Comparison of ENCODE assay signal across 15 cellular contexts in genomic region chr16:65717006-65717720, GRCh38.
DNase-seq lines count a peak whose midpoint lies in the region; ATAC-seq and TF ChIP-seq lines count a peak whose summit lies in the region.
"Had no signal": no experiment of that assay in that cellular context is flagged by ENCODE, and none has a peak within 500 bp of the region (broad histone marks: within the 10 kb centered on the region; RNA-seq: fewer than 3 reads in every experiment).

No MANE protein-coding gene starts in this region.

- TF ChIP-seq POLR2A in testis (IDR thresholded peaks at IDR 0.05) = no peak

- intact Hi-C loops in testis (cut with DNase I; ENCODE audit: low total_unique reads) = no loop called here

- WGBS in testis, 2 donors = 50 to 62% methylated on average over 7 of the region's 7 CpGs

- peak; percentile 54 for ATAC-seq in omental fat pad (ENCODE audit: low FRiP score)
- ATAC-seq: CD8-positive, alpha-beta T cell; GM23338 had no signal

- no peaks in the 10 kb centered on the region for H3K79me2 ChIP-seq in fibroblast of lung (ENCODE audit: control insufficient read depth, insufficient read depth, low read length)

- H3K9me3 ChIP-seq in fibroblast of lung (ENCODE audit: control insufficient read depth, insufficient read depth, low read depth, low read length) (no peaks in the 10 kb centered on the region), testis (no peaks in the 10 kb centered on the region)
- H3K9me3 ChIP-seq: BLaER1 treated with 17β-estradiol and CSF1 and Interleukin-3, amounts not matched to agents 10 nM and 100 nM had no signal

- no peak overlapping the region for H3K9ac ChIP-seq in fibroblast of lung (ENCODE audit: insufficient read depth, low read length)
- H3K9ac ChIP-seq: BLaER1 treated with 17β-estradiol and CSF1 and Interleukin-3, amounts not matched to agents 10 nM and 100 nM had no signal

- H4K20me1 ChIP-seq in fibroblast of lung (ENCODE audit: control insufficient read depth, extremely low read depth, insufficient read depth, low read length) = no peaks in the 10 kb centered on the region
- H4K20me1 ChIP-seq: BLaER1 treated with 17β-estradiol and CSF1 and Interleukin-3, amounts not matched to agents 10 nM and 100 nM had no signal

- H3K27ac ChIP-seq in fibroblast of lung (ENCODE audit: insufficient read depth, low read length) (no peak overlapping the region), testis (no peak overlapping the region)
- H3K27ac ChIP-seq: BLaER1 treated with 17β-estradiol and CSF1 and Interleukin-3, amounts not matched to agents 10 nM and 100 nM had no signal

- H3K4me2 ChIP-seq in fibroblast of lung (ENCODE audit: extremely low read depth, insufficient read depth, low read length) = no peak overlapping the region
- H3K4me2 ChIP-seq: GM23338 had no signal

- H3K27me3 ChIP-seq in fibroblast of lung (ENCODE audit: control insufficient read depth, insufficient read depth, low read length) (no peaks in the 10 kb centered on the region), testis (no peaks in the 10 kb centered on the region)
- H3K27me3 ChIP-seq: BLaER1 treated with 17β-estradiol and CSF1 and Interleukin-3, amounts not matched to agents 10 nM and 100 nM had no signal

- DNase-seq in MV-4-11 (lab: John Stamatoyannopoulos, UW) = peak; percentile 38
- peak; percentile 76 for DNase-seq in amniotic epithelial cell (ENCODE audit: low read depth)
- DNase-seq in fibroblast of lung (ENCODE audit: low read depth in 2 of 2) = peak; percentile 14 to 69
- DNase-seq in omental fat pad (ENCODE audit: low spot score) = no peak
- DNase-seq in SHP77 (lab: John Stamatoyannopoulos, UW) = no peak
- DNase-seq in UCSD-AML1 (lab: John Stamatoyannopoulos, UW; ENCODE audit: unreplicated experiment) = no peak
- no peak for DNase-seq in testis
- DNase-seq: CD8-positive, alpha-beta T cell; DMS 273 treated with DMSO at 0.1 percent for 48 hours; DMS53; DND-41; EL; HCEC 1CT had no signal

- H3K4me3 ChIP-seq in fibroblast of lung (replicated peaks in 1 of 4; ENCODE audit: control extremely low read depth in 1 of 4, insufficient read depth in 1 of 4, low read depth in 3 of 4, low read length in 4 of 4) (no peak overlapping the region), testis (no peak overlapping the region)
- H3K4me3 ChIP-seq: BLaER1 treated with 17β-estradiol and CSF1 and Interleukin-3, amounts not matched to agents 10 nM and 100 nM; GM23338 had no signal

- no peak overlapping the region for H2AFZ ChIP-seq in fibroblast of lung (ENCODE audit: low read length)
- H2AFZ ChIP-seq: GM23338 had no signal

- TF ChIP-seq CTCF in fibroblast of lung (conservative IDR thresholded peaks at IDR 0.05 in 1 of 2, IDR thresholded peaks at IDR 0.05 in 1 of 2; ENCODE audit: low read depth in 1 of 2, low read length in 2 of 2) (no peak), omental fat pad (IDR thresholded peaks at IDR 0.05) (no peak), testis (IDR thresholded peaks at IDR 0.05) (no peak)

- H3K36me3 ChIP-seq in fibroblast of lung (ENCODE audit: control insufficient read depth, insufficient read depth, low read length) (no peaks in the 10 kb centered on the region), testis (ENCODE audit: low read depth, missing control alignments) (no peaks in the 10 kb centered on the region)
- H3K36me3 ChIP-seq: BLaER1 treated with 17β-estradiol and CSF1 and Interleukin-3, amounts not matched to agents 10 nM and 100 nM had no signal

- H3K4me1 ChIP-seq in fibroblast of lung (ENCODE audit: control insufficient read depth, extremely low read depth, insufficient read depth, low read length) (no peaks in the 10 kb centered on the region), testis (no peaks in the 10 kb centered on the region)

Comparison
In these comparisons a context has a peak if more than half of its experiments do, and no peak if none do; other contexts are left out.
1. DNase-seq: peak in MV-4-11 (single experiment), amniotic epithelial cell (single experiment) and fibroblast of lung (2 of 2); none in omental fat pad (single experiment), SHP77 (0 of 2), UCSD-AML1 (single experiment) and testis (single experiment).